16 cellular contexts compared by ENCODE assay signal in the genomic region with DNA sequence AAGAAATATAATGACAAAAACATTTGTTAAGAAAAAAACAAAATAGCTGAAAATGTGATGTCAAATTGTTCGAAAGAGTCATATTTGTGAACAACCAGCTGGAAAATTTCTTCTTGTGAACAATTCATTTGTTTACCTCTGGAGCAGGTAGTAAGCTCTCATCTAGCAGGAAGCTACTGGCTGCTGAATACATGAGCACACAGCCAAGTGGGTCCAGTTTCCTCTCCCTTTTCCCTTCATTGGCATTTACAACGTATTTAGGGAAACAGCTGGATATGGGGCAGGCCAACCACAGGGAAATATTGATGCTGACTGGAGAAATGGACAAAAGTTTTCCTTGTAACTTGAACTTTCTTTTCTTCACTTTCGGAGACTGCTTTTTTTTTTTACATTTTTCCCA.
A peak's percentile ranks its signal among the peaks of the same experiment; 100 is the strongest.
DNase-seq lines count a peak whose midpoint lies in the region; ATAC-seq and TF ChIP-seq lines count a peak whose summit lies in the region.
"Had no signal": no experiment of that assay in that cellular context is flagged by ENCODE, and none has a peak within 500 bp of the region (broad histone marks: within the 10 kb centered on the region; RNA-seq: fewer than 3 reads in every experiment).

No MANE protein-coding gene starts in this region.

- CTCF ChIA-PET in HEK293T (lab: Yijun Ruan, JAX) = interaction anchor here (0.7 kb wide), 1 partner anchor 707 kb away, joined by 3 read pairs; no protein-coding TSS in a partner anchor

- H3K9me3 ChIP-seq in heart left ventricle = no peaks in the 10 kb centered on the region
- H3K9me3 ChIP-seq: BLaER1 treated with 17β-estradiol and CSF1 and Interleukin-3, amounts not matched to agents 10 nM and 100 nM had no signal

- H3K4me3 ChIP-seq in heart left ventricle = peak overlapping the region in 1 of 12 donors; percentile 25
- H3K4me3 ChIP-seq: BLaER1 treated with 17β-estradiol and CSF1 and Interleukin-3, amounts not matched to agents 10 nM and 100 nM; GM23248 had no signal

- no peaks in the 10 kb centered on the region for H3K27me3 ChIP-seq in heart left ventricle
- H3K27me3 ChIP-seq: BLaER1 treated with 17β-estradiol and CSF1 and Interleukin-3, amounts not matched to agents 10 nM and 100 nM had no signal

- H3K4me3 Mint-ChIP-seq in stimulated activated effector memory CD8-positive, alpha-beta T cell treated with anti-CD3 and anti-CD28 coated beads, Interleukin-12 subunit alpha, Interleukin-12 subunit beta, amount 100 ng/mL, for 72 hours = no peak overlapping the region
- H3K4me3 Mint-ChIP-seq: B cell; CD8-positive, alpha-beta T cell had no signal

- no peaks in the 10 kb centered on the region for H3K36me3 ChIP-seq in heart left ventricle
- H3K36me3 ChIP-seq: BLaER1 treated with 17β-estradiol and CSF1 and Interleukin-3, amounts not matched to agents 10 nM and 100 nM had no signal

- intact Hi-C loops in heart left ventricle (cut with DNase I) = no loop called here
- intact Hi-C loops in left cardiac atrium (cut with DNase I) = no loop called here
- intact Hi-C loops in left ventricle myocardium superior (cut with micrococcal nuclease) = no loop called here

- ATAC-seq in heart left ventricle = no peak
- ATAC-seq in left cardiac atrium = no peak
- peak; percentile 40 for ATAC-seq in left ventricle myocardium superior
- ATAC-seq in stimulated activated effector memory CD8-positive, alpha-beta T cell treated with anti-CD3 and anti-CD28 coated beads, Interleukin-12 subunit alpha, Interleukin-12 subunit beta, amount 100 ng/mL, for 72 hours = no peak
- ATAC-seq: CD8-positive, alpha-beta T cell; HCT116 had no signal

- H3K36me3 Mint-ChIP-seq in stimulated activated effector memory CD8-positive, alpha-beta T cell treated with anti-CD3 and anti-CD28 coated beads, Interleukin-12 subunit alpha, Interleukin-12 subunit beta, amount 100 ng/mL, for 72 hours = no peaks in the 10 kb centered on the region
- H3K36me3 Mint-ChIP-seq: CD8-positive, alpha-beta T cell had no signal

- POLR2A ChIA-PET in HEK293T (lab: Yijun Ruan, JAX) = no interaction called here

- 39 to 60% (median 49%) methylated on average over 3 of the region's 3 CpGs for WGBS in heart left ventricle, 4 donors

- DNase-seq in heart left ventricle (no peak), left cardiac atrium (no peak), cerebellum (ENCODE audit: low spot score) (peak; percentile 17), left ventricle myocardium superior (no peak), HEK293T (ENCODE audit: extremely low spot score) (no peak), NCI-H146 (lab: John Stamatoyannopoulos, UW) (no peak)
- no peak for DNase-seq in stimulated activated effector memory CD8-positive, alpha-beta T cell treated with anti-CD3 and anti-CD28 coated beads, Interleukin-12 subunit alpha, Interleukin-12 subunit beta, amount 100 ng/mL, for 72 hours (ENCODE audit: low spot score in 2 of 2)
- DNase-seq: Calu3; CD8-positive, alpha-beta T cell; DND-41; EL; GM23248; H7 had no signal

- H3K4me1 Mint-ChIP-seq in stimulated activated effector memory CD8-positive, alpha-beta T cell treated with anti-CD3 and anti-CD28 coated beads, Interleukin-12 subunit alpha, Interleukin-12 subunit beta, amount 100 ng/mL, for 72 hours = no peaks in the 10 kb centered on the region
- H3K4me1 Mint-ChIP-seq: B cell had no signal

- H3K4me1 ChIP-seq in heart left ventricle = peaks cover 0 to 14% (median 0%) of the 10 kb centered on the region in 12 donors
- H3K4me1 ChIP-seq: BLaER1 treated with 17β-estradiol and CSF1 and Interleukin-3, amounts not matched to agents 10 nM and 100 nM had no signal

- H3K27ac Mint-ChIP-seq in stimulated activated effector memory CD8-positive, alpha-beta T cell treated with anti-CD3 and anti-CD28 coated beads, Interleukin-12 subunit alpha, Interleukin-12 subunit beta, amount 100 ng/mL, for 72 hours = no peak overlapping the region
- H3K27ac Mint-ChIP-seq: B cell; CD8-positive, alpha-beta T cell had no signal

- peaks cover 14% of the 10 kb centered on the region for H3K9me3 Mint-ChIP-seq in stimulated activated effector memory CD8-positive, alpha-beta T cell treated with anti-CD3 and anti-CD28 coated beads, Interleukin-12 subunit alpha, Interleukin-12 subunit beta, amount 100 ng/mL, for 72 hours

- TF ChIP-seq POLR2A in heart left ventricle (IDR thresholded peaks at IDR 0.05) = no peak

- H3K27ac ChIP-seq in heart left ventricle = peak overlapping the region in 7 of 12 donors; percentile 25 to 60 (median 35)
- H3K27ac ChIP-seq: BLaER1 treated with 17β-estradiol and CSF1 and Interleukin-3, amounts not matched to agents 10 nM and 100 nM; GM23248 had no signal

- no peak for TF ChIP-seq CTCF in heart left ventricle (IDR thresholded peaks at IDR 0.05)

TF ChIP-seq in HEK293T, 16 proteins besides CTCF, POLR2A, EP300 and RAD21:
- no peak for TF ChIP-seq FOXM1 (IDR thresholded peaks at IDR 0.05; ENCODE audit: borderline replicate concordance)
- TF ChIP-seq SUZ12 (IDR thresholded peaks at IDR 0.05) = no peak
- no peak for TF ChIP-seq ZNF384 (IDR thresholded peaks at IDR 0.05)
- TF ChIP-seq SP1 (IDR thresholded peaks at IDR 0.05) = no peak
- no peak for TF ChIP-seq L3MBTL2 (conservative IDR thresholded peaks at IDR 0.05)
- no peak for TF ChIP-seq FOXA1 (IDR thresholded peaks at IDR 0.05)
- no peak for TF ChIP-seq BHLHE40 (IDR thresholded peaks at IDR 0.05; ENCODE audit: borderline replicate concordance)
- TF ChIP-seq FOXK2 (IDR thresholded peaks at IDR 0.05) = no peak
- TF ChIP-seq CTBP1 (IDR thresholded peaks at IDR 0.05; ENCODE audit: borderline replicate concordance) = no peak
- TF ChIP-seq HDGF (IDR thresholded peaks at IDR 0.05; ENCODE audit: borderline replicate concordance) = no peak
- TF ChIP-seq PKNOX1 (IDR thresholded peaks at IDR 0.05) = no peak
- no peak for TF ChIP-seq ARNT (IDR thresholded peaks at IDR 0.05)
- no peak for TF ChIP-seq LEF1 (IDR thresholded peaks at IDR 0.05; ENCODE audit: borderline replicate concordance)
- TF ChIP-seq NFRKB (IDR thresholded peaks at IDR 0.05) = no peak
